ENCODE assay signal across 15 cellular contexts in the genomic region with DNA sequence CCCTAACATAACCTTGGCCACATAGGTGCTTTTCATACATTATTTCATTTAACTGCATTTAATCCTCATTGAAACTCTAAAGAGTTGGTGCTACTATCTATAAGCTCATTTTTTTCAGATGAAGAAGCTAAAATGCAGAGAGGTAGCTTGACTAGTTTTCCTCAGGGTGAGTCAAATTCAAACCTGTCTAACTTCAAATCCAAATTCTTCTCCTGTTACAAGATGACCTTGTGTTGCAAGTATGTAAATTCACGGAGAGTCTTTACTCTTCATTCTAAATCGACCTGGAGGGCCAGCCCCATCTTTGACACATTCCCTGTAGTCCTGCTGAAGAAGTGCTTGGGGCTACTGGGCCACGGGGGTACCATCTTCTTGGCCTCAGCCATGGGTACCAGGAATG. TPM values are rescaled to one million over a fixed set of nuclear protein-coding genes. Genes with fewer than 3 reads are reported as not detected.
DNase-seq lines count a peak whose midpoint lies in the region; ATAC-seq and TF ChIP-seq lines count a peak whose summit lies in the region.
"Had no signal": no experiment of that assay in that cellular context is flagged by ENCODE, and none has a peak within 500 bp of the region (broad histone marks: within the 10 kb centered on the region; RNA-seq: fewer than 3 reads in every experiment).

No MANE protein-coding gene starts in this region.

- no peaks in the 10 kb centered on the region for H3K9me2 ChIP-seq in hepatocyte (replicated peaks; ENCODE audit: insufficient read depth)

- H2AFZ ChIP-seq in mammary epithelial cell (ENCODE audit: low read depth, low read length) (peak overlapping the region; percentile 56), hepatocyte (no peak overlapping the region)

- H3K27ac ChIP-seq in mammary epithelial cell (ENCODE audit: insufficient read depth, low read depth, low read length) (no peak overlapping the region), hepatocyte (no peak overlapping the region)
- H3K27ac ChIP-seq: 22Rv1, HL-60 had no signal

- dilution Hi-C loops in mammary epithelial cell (cut with HindIII; ENCODE audit: low sequenced_read_pairs): no loop called here

- in situ Hi-C loops in mammary epithelial cell (cut with MboI; ENCODE audit: low sequenced_read_pairs in 2 of 2): loop anchor here in 1 of 2 donors (10.0 kb wide), 1 partner anchor 222 kb away; no protein-coding TSS in a partner anchor

- no peaks in the 10 kb centered on the region for H3K36me3 ChIP-seq in mammary epithelial cell (ENCODE audit: insufficient read depth, low read length)
- H3K36me3 ChIP-seq in hepatocyte (replicated peaks; ENCODE audit: insufficient read depth, low read depth): no peaks in the 10 kb centered on the region
- no peaks in the 10 kb centered on the region for H3K36me3 ChIP-seq in H7 (replicated peaks; ENCODE audit: control insufficient read depth, insufficient read depth, low read length)

- H3K4me3 ChIP-seq in mammary epithelial cell (replicated peaks in 1 of 3; ENCODE audit: insufficient read depth in 1 of 3, low read depth in 2 of 3, low read length in 3 of 3): no peak overlapping the region
- H3K4me3 ChIP-seq in hepatocyte: no peak overlapping the region
- H3K4me3 ChIP-seq in H7 (ENCODE audit: insufficient read depth, low read depth, low read length): no peak overlapping the region

- POLR2A ChIA-PET in MCF 10A (lab: Yijun Ruan, JAX): interaction anchor here (0.7 kb wide), 1 partner anchor 12 kb away, joined by 3 read pairs; no protein-coding TSS in a partner anchor

- TF ChIP-seq CTCF in mammary epithelial cell (conservative IDR thresholded peaks at IDR 0.05 in 1 of 2, IDR thresholded peaks at IDR 0.05 in 1 of 2; ENCODE audit: extremely low read depth in 1 of 2, insufficient read depth in 1 of 2, low read depth in 1 of 2, low read length in 2 of 2): no peak
- TF ChIP-seq CTCF in MCF 10A (IDR thresholded peaks at IDR 0.05; ENCODE audit: unreplicated experiment): no peak
- TF ChIP-seq CTCF in mesothelial cell of epicardium (IDR thresholded peaks at IDR 0.05; ENCODE audit: unreplicated experiment): no peak
- TF ChIP-seq CTCF in type B pancreatic cell (conservative IDR thresholded peaks at IDR 0.05): no peak
- no peak for TF ChIP-seq CTCF in hepatocyte (IDR thresholded peaks at IDR 0.05; ENCODE audit: poor library complexity)

- no peaks in the 10 kb centered on the region for H3K36me3 Mint-ChIP-seq in MCF 10A (ENCODE audit: insufficient read depth, unreplicated experiment)
- no peaks in the 10 kb centered on the region for H3K36me3 Mint-ChIP-seq in mesothelial cell of epicardium
- peaks cover 3% of the 10 kb centered on the region for H3K36me3 Mint-ChIP-seq in type B pancreatic cell
- H3K36me3 Mint-ChIP-seq: CD8-positive, alpha-beta memory T cell had no signal

- peak overlapping the region; percentile 0 for H3K4me2 ChIP-seq in mammary epithelial cell (ENCODE audit: insufficient read depth, low read depth, low read length)
- H3K4me2 ChIP-seq in hepatocyte: no peak overlapping the region

- no peak overlapping the region for H3K27ac Mint-ChIP-seq in MCF 10A (ENCODE audit: low read depth, unreplicated experiment)
- H3K27ac Mint-ChIP-seq in mesothelial cell of epicardium: peak overlapping the region; percentile 7
- H3K27ac Mint-ChIP-seq in type B pancreatic cell: peak overlapping the region; percentile 77
- H3K27ac Mint-ChIP-seq: CD8-positive, alpha-beta memory T cell; HFFc6 had no signal

- CTCF ChIA-PET in mammary epithelial cell (lab: Charles Lee; ENCODE audit: low non-redundant PET): no interaction called here
- CTCF ChIA-PET in MCF 10A (lab: Yijun Ruan, JAX): interaction anchor here (0.8 to 2.0 kb wide), 2 partner anchors 541 to 883 kb away, joined by 3 to 5 read pairs; no protein-coding TSS in a partner anchor

- no TSS peak for BruUV-seq in mammary epithelial cell (replicated peaks; lab: Mats Ljungman, UMichigan)
- no TSS peak for BruUV-seq in MCF 10A (replicated peaks; lab: Mats Ljungman, UMichigan)

- no peaks in the 10 kb centered on the region for H3K79me2 ChIP-seq in mammary epithelial cell (ENCODE audit: insufficient read depth, low read length)
- H3K79me2 ChIP-seq in hepatocyte: no peaks in the 10 kb centered on the region

- H3K27me3 Mint-ChIP-seq in MCF 10A (ENCODE audit: insufficient read depth, unreplicated experiment): no peaks in the 10 kb centered on the region
- no peaks in the 10 kb centered on the region for H3K27me3 Mint-ChIP-seq in mesothelial cell of epicardium (ENCODE audit: low read depth)
- H3K27me3 Mint-ChIP-seq in type B pancreatic cell: peaks cover 2% of the 10 kb centered on the region

- H3K27me3 ChIP-seq in mammary epithelial cell (ENCODE audit: insufficient read depth, low read length) (no peaks in the 10 kb centered on the region), hepatocyte (no peaks in the 10 kb centered on the region), H7 (ENCODE audit: control insufficient read depth, insufficient read depth, low read length) (no peaks in the 10 kb centered on the region)

- H3K4me1 ChIP-seq in mammary epithelial cell (ENCODE audit: insufficient read depth, low read length) (peaks cover 11% of the 10 kb centered on the region), hepatocyte (ENCODE audit: insufficient read depth) (no peaks in the 10 kb centered on the region)
- H3K4me1 ChIP-seq: Caco-2 had no signal

- no peak overlapping the region for H3K9ac ChIP-seq in mammary epithelial cell (ENCODE audit: insufficient read depth, low read length)

- H3K9me3 Mint-ChIP-seq in MCF 10A (ENCODE audit: unreplicated experiment) (no peaks in the 10 kb centered on the region), mesothelial cell of epicardium (no peaks in the 10 kb centered on the region), type B pancreatic cell (peaks cover 5% of the 10 kb centered on the region)
- H3K9me3 Mint-ChIP-seq: CD8-positive, alpha-beta memory T cell; HFFc6 had no signal

- DNase-seq in mammary epithelial cell (peak; percentile 67), MCF 10A (ENCODE audit: unreplicated experiment) (no peak), mesothelial cell of epicardium (ENCODE audit: low spot score in 2 of 2, unreplicated experiment in 2 of 2) (no peak), type B pancreatic cell (ENCODE audit: extremely low spot score, unreplicated experiment) (no peak), DMS 273 treated with DMSO at 0.1 percent for 48 hours (lab: John Stamatoyannopoulos, UW) (no peak), hepatocyte (ENCODE audit: low spot score) (no peak), H7 (no peak)
- DNase-seq: Caco-2; CD8-positive, alpha-beta memory T cell; DMS53; HCEC 1CT; HFFc6 had no signal

- ATAC-seq in esophagus mucosa: peak; percentile 71

- H3K4me3 Mint-ChIP-seq in MCF 10A (ENCODE audit: unreplicated experiment) (no peak overlapping the region), mesothelial cell of epicardium (no peak overlapping the region), type B pancreatic cell (peak overlapping the region; percentile 10)
- H3K4me3 Mint-ChIP-seq: CD8-positive, alpha-beta memory T cell; HFFc6 had no signal

- intact Hi-C loops in mammary epithelial cell (cut with micrococcal nuclease) (no loop called here), MCF 10A (cut with micrococcal nuclease) (loop anchor here (10.0 kb wide), 1 partner anchor 348 kb away; no protein-coding TSS in a partner anchor)

- no peaks in the 10 kb centered on the region for H4K20me1 ChIP-seq in mammary epithelial cell (ENCODE audit: insufficient read depth, low read length)
- no peaks in the 10 kb centered on the region for H4K20me1 ChIP-seq in hepatocyte (ENCODE audit: insufficient read depth, poor library complexity, severe bottlenecking)

- H3K9me3 ChIP-seq in mammary epithelial cell (replicated peaks; ENCODE audit: insufficient read depth, low read length): no peaks in the 10 kb centered on the region
- H3K9me3 ChIP-seq in hepatocyte (ENCODE audit: low read depth): no peaks in the 10 kb centered on the region
- H3K9me3 ChIP-seq: Caco-2 had no signal

- 12% methylated on average over 3 of the region's 3 CpGs for WGBS in mammary epithelial cell (ENCODE audit: low coverage, missing lambda C conversion rate)
- 75% methylated on average over 3 of the region's 3 CpGs for WGBS in hepatocyte (ENCODE audit: low lambda C conversion rate, missing lambda C conversion rate)

- no peaks in the 10 kb centered on the region for H3K4me1 Mint-ChIP-seq in MCF 10A (ENCODE audit: insufficient read depth, unreplicated experiment)
- peaks cover 20% of the 10 kb centered on the region for H3K4me1 Mint-ChIP-seq in mesothelial cell of epicardium
- H3K4me1 Mint-ChIP-seq in type B pancreatic cell (ENCODE audit: unreplicated experiment): peaks cover 22% of the 10 kb centered on the region
- H3K4me1 Mint-ChIP-seq: CD8-positive, alpha-beta memory T cell had no signal

RNA-seq across cellular contexts. Expression of gene SETBP1, which starts 8.2 kb away (rescaled TPM):
- total RNA-seq in mammary epithelial cell (10 to 100 TPM; 23.2 to 34.7 TPM), MCF 10A (2022) (4.8 and 4.9 TPM in 2 replicates), esophagus mucosa (8.5 TPM), mesothelial cell of epicardium (44.6 to 47.7 TPM (median 46.0 TPM) in 3 replicates), type B pancreatic cell (ENCODE audit: low replicate concordance) (17.3 and 62.7 TPM in 2 replicates), hepatocyte (20.1 and 21.1 TPM in 2 replicates)
- polyA plus RNA-seq in mammary epithelial cell (7.4 TPM), hepatocyte (8.6 and 10.3 TPM in 2 replicates)
- polyA minus RNA-seq in mammary epithelial cell: 12.7 TPM
- total RNA-seq in H7 (2014; rRNA removed; shearing (Covaris generic)): 1.8 and 3.3 TPM in 2 replicates
